8 cellular contexts compared by ENCODE assay signal in the genomic region with DNA sequence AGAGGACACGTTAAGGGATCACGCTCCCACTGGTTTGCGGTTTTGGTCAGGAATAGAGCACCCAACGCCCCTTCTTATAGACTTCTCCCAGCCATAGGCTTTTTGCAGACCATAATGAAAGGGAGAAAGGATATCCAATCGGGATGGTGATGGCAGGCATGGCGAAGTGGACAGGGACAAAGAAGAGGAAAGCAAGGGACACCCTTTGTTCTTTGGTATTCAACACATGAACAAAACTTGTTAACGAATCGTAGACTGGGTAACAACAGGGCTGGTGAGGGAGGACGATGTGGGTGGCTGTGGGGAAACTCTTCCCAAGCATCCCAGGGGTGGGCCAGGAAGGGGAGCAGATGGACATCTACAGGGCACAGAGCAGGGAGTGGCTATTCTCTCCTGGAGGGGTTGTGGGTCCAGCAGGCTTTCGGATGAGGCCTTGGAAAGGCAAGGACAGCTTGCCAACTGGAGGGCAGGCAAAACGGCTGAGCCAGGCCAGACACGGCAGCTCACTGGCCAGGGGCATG. TPM values are rescaled to one million over a fixed set of nuclear protein-coding genes. Genes with fewer than 3 reads are reported as not detected.
DNase-seq lines count a peak whose midpoint lies in the region; TF ChIP-seq lines count a peak whose summit lies in the region.

No MANE protein-coding gene starts in this region.

- H3K36me3 Mint-ChIP-seq in CD4-positive, alpha-beta memory T cell, result peaks cover 19 to 44% of the 10 kb centered on the region in 2 donors
- peaks cover 19% of the 10 kb centered on the region for H3K36me3 Mint-ChIP-seq in osteocyte (ENCODE audit: unreplicated experiment)

- H3F3A ChIP-seq in PC-9 (ENCODE audit: insufficient read depth, low read depth), result peaks cover 39% of the 10 kb centered on the region

- H3K27me3 Mint-ChIP-seq in CD4-positive, alpha-beta memory T cell, result peaks cover 2 to 4% of the 10 kb centered on the region in 2 donors
- no peaks in the 10 kb centered on the region for H3K27me3 Mint-ChIP-seq in osteocyte (ENCODE audit: unreplicated experiment)

- POLR2A ChIA-PET in CD4-positive, alpha-beta memory T cell (lab: Charles Lee; ENCODE audit: partially characterized antibody), result interaction anchor here (1.4 to 6.3 kb wide), 10 partner anchors 8 to 616 kb away, joined by 4 to 217 read pairs (median 40); partner anchors contain the start of genes AARS2, NFKBIE, SLC29A1 and SLC35B2
- POLR2A ChIA-PET in PC-9 (lab: Charles Lee; ENCODE audit: unreplicated experiment), result interaction anchor here (0.6 to 1.2 kb wide), 3 partner anchors 19 to 157 kb away, joined by 3 to 11 read pairs (median 4); no protein-coding TSS in a partner anchor

- peak overlapping the region; percentile 97 for H3K4me2 ChIP-seq in PC-9

- peaks cover 15% of the 10 kb centered on the region for H3K36me3 ChIP-seq in CD4-positive, alpha-beta memory T cell (ENCODE audit: insufficient read depth, low read length)
- H3K36me3 ChIP-seq in PC-9 (ENCODE audit: low read depth) (peaks cover 29% of the 10 kb centered on the region), esophagus (ENCODE audit: control insufficient read depth in 2 of 2, insufficient read depth in 2 of 2, low read length in 1 of 2) (peaks cover 5 to 9% of the 10 kb centered on the region in 2 donors)

- no peak for DNase-seq in CD4-positive, alpha-beta memory T cell
- DNase-seq in PC-9 (peak in 1 of 2 experiments; percentile 10), osteocyte (ENCODE audit: extremely low spot score, unreplicated experiment) (no peak), NCI-H1092 treated with DMSO at 0.1 percent for 48 hours (lab: John Stamatoyannopoulos, UW) (no peak), NCI-H2196 treated with DMSO at 0.1 percent for 48 hours (lab: John Stamatoyannopoulos, UW; ENCODE audit: unreplicated experiment) (no peak), NCI-H226 (no peak), NCI-H69 (lab: John Stamatoyannopoulos, UW) (no peak)

- H4K20me1 ChIP-seq in PC-9 (ENCODE audit: insufficient read depth), result peaks cover 34% of the 10 kb centered on the region

- TF ChIP-seq CTCF in PC-9 (conservative IDR thresholded peaks at IDR 0.05) (no peak), osteocyte (IDR thresholded peaks at IDR 0.05) (no peak)

- H3K4me1 Mint-ChIP-seq in CD4-positive, alpha-beta memory T cell, result peaks cover 24 to 50% (median 34%) of the 10 kb centered on the region in 4 donors
- peaks cover 31% of the 10 kb centered on the region for H3K4me1 Mint-ChIP-seq in osteocyte (ENCODE audit: unreplicated experiment)

- H3K4me3 Mint-ChIP-seq in CD4-positive, alpha-beta memory T cell, result peak overlapping the region; percentile 97 to 100 (median 99)
- H3K4me3 Mint-ChIP-seq in osteocyte (ENCODE audit: unreplicated experiment), result peak overlapping the region; percentile 93

- peaks cover 0 to 8% (median 0%) of the 10 kb centered on the region in 8 donors for H3K9me3 Mint-ChIP-seq in CD4-positive, alpha-beta memory T cell
- H3K9me3 Mint-ChIP-seq in osteocyte (ENCODE audit: unreplicated experiment), result no peaks in the 10 kb centered on the region

- peak overlapping the region; percentile 57 to 99 (median 95) for H3K27ac Mint-ChIP-seq in CD4-positive, alpha-beta memory T cell
- peak overlapping the region; percentile 62 for H3K27ac Mint-ChIP-seq in osteocyte (ENCODE audit: unreplicated experiment)

- no peaks in the 10 kb centered on the region for H3K9me2 ChIP-seq in PC-9 (ENCODE audit: insufficient read depth)

- no peaks in the 10 kb centered on the region for H3K27me3 ChIP-seq in CD4-positive, alpha-beta memory T cell (ENCODE audit: insufficient read depth, low read length)
- H3K27me3 ChIP-seq in PC-9 (ENCODE audit: insufficient read depth, low read depth), result no peaks in the 10 kb centered on the region
- H3K27me3 ChIP-seq in esophagus (ENCODE audit: control insufficient read depth in 1 of 2, insufficient read depth in 2 of 2, low read length in 2 of 2), result no peaks in the 10 kb centered on the region

- intact Hi-C loops in CD4-positive, alpha-beta memory T cell (cut with micrococcal nuclease), result loop anchor here (5.0 kb wide), 1 partner anchor 608 kb away; the partner anchor contains the start of gene MAD2L1BP
- intact Hi-C loops in PC-9 (cut with micrococcal nuclease; ENCODE audit: unreplicated experiment), result loop anchor here (5.0 kb wide), 1 partner anchor 128 kb away; no protein-coding TSS in a partner anchor

- peak overlapping the region; percentile 93 for H2AFZ ChIP-seq in PC-9

- H3K4me3 ChIP-seq in CD4-positive, alpha-beta memory T cell (ENCODE audit: low read length in 2 of 2), result peak overlapping the region in 1 of 2 donors; percentile 96
- H3K4me3 ChIP-seq in PC-9 (peak overlapping the region; percentile 98; the same call in 1 of the 2 replicates), esophagus (ENCODE audit: low read depth in 1 of 2, low read length in 2 of 2) (peak overlapping the region; percentile 67 to 88)

- peaks cover 33% of the 10 kb centered on the region for H3K4me1 ChIP-seq in CD4-positive, alpha-beta memory T cell (ENCODE audit: insufficient read depth, low read length)
- H3K4me1 ChIP-seq in PC-9 (replicated peaks; ENCODE audit: insufficient read depth) (peaks cover 22% of the 10 kb centered on the region), esophagus (ENCODE audit: control insufficient read depth in 2 of 2, insufficient read depth in 2 of 2, low read length in 1 of 2) (peaks cover 0 to 4% of the 10 kb centered on the region in 2 donors)

- CTCF ChIA-PET in CD4-positive, alpha-beta memory T cell (lab: Charles Lee; ENCODE audit: partially characterized antibody), result interaction anchor here (1.1 to 5.5 kb wide), 7 partner anchors 8 to 73 kb away, joined by 3 to 68 read pairs (median 11); partner anchors contain the start of genes SLC29A1 and SLC35B2
- CTCF ChIA-PET in PC-9 (lab: Charles Lee), result interaction anchor here (0.8 kb wide), 1 partner anchor 8 kb away, joined by 3 read pairs; no protein-coding TSS in a partner anchor

- peak overlapping the region; percentile 97 for H3K27ac ChIP-seq in CD4-positive, alpha-beta memory T cell (ENCODE audit: low read depth, low read length)
- no peak overlapping the region for H3K27ac ChIP-seq in PC-9
- H3K27ac ChIP-seq in esophagus (ENCODE audit: low read depth in 2 of 2, low read length in 1 of 2), result peak overlapping the region; percentile 97 to 100

- no peaks in the 10 kb centered on the region for H3K9me3 ChIP-seq in CD4-positive, alpha-beta memory T cell (ENCODE audit: control insufficient read depth in 1 of 2, low read length in 2 of 2)
- H3K9me3 ChIP-seq in PC-9 (ENCODE audit: insufficient read depth, low read depth) (no peaks in the 10 kb centered on the region), esophagus (ENCODE audit: control insufficient read depth in 2 of 2, insufficient read depth in 1 of 2, low read depth in 1 of 2, low read length in 1 of 2) (no peaks in the 10 kb centered on the region)

- H3K79me2 ChIP-seq in PC-9 (ENCODE audit: low read depth), result peaks cover 36% of the 10 kb centered on the region

- BruUV-seq in PC-9 (replicated peaks; lab: Mats Ljungman, UMichigan), result no TSS peak

- WGBS in esophagus, 2 donors, result 68 to 71% methylated on average over 12 of the region's 12 CpGs

RNA-seq across cellular contexts. Expression of gene HSP90AB1, which starts 1.4 kb away (rescaled TPM):
- 100 to 1,000 TPM; 303 to 324 TPM for total RNA-seq in CD4-positive, alpha-beta memory T cell
- polyA plus RNA-seq in CD4-positive, alpha-beta memory T cell, result 100 to 1,000 TPM; 384 to 432 TPM
- total RNA-seq in PC-9 (2021) (895 and 1,136 TPM in 2 replicates), osteocyte (509 and 527 TPM in 2 replicates)
- 100 to 1,000 TPM; 129 to 403 TPM for polyA plus RNA-seq in esophagus

RNA-seq across cellular contexts. Expression of gene SLC35B2, which starts 11.9 kb away (rescaled TPM):
- total RNA-seq in CD4-positive, alpha-beta memory T cell, result 10 to 100 TPM; 20.7 to 20.9 TPM
- polyA plus RNA-seq in CD4-positive, alpha-beta memory T cell, result 10 to 100 TPM; 41.6 to 65.3 TPM
- total RNA-seq in PC-9 (2021) (57.6 and 59.7 TPM in 2 replicates), osteocyte (77.0 and 88.4 TPM in 2 replicates)
- 10 to 100 TPM in 1 of 2 donors, 1 to 10 TPM in 1; 4.3 to 13.0 TPM for polyA plus RNA-seq in esophagus

RNA-seq across cellular contexts. Expression of gene NFKBIE, which starts 19.9 kb away (rescaled TPM):
- 10 to 100 TPM; 12.7 to 15.0 TPM for total RNA-seq in CD4-positive, alpha-beta memory T cell
- 1 to 10 TPM; 8.0 to 8.3 TPM for polyA plus RNA-seq in CD4-positive, alpha-beta memory T cell
- total RNA-seq in PC-9 (2021) (7.6 and 10.2 TPM in 2 replicates), osteocyte (11.1 and 13.1 TPM in 2 replicates)
- polyA plus RNA-seq in esophagus, result 1 to 10 TPM; 3.8 to 8.1 TPM

RNA-seq across cellular contexts. Expression of gene SLC29A1, which starts 22.1 kb away (rescaled TPM):
- total RNA-seq in CD4-positive, alpha-beta memory T cell, result 1 to 10 TPM; 2.1 to 3.1 TPM
- polyA plus RNA-seq in CD4-positive, alpha-beta memory T cell, result 1 to 10 TPM; 3.4 to 3.7 TPM
- total RNA-seq in PC-9 (2021) (45.3 and 46.9 TPM in 2 replicates), osteocyte (130 and 135 TPM in 2 replicates)
- polyA plus RNA-seq in esophagus, result 10 to 100 TPM; 11.6 to 18.5 TPM

RNA-seq across cellular contexts. Expression of gene TMEM151B, which starts 24.8 kb away (rescaled TPM):
- total RNA-seq in CD4-positive, alpha-beta memory T cell, result not detected
- polyA plus RNA-seq in CD4-positive, alpha-beta memory T cell, result not detected
- total RNA-seq in PC-9 (2021) (not detected in 2 replicates), osteocyte (0.08 TPM in 1 of 2 replicates, not detected in the other)
- under 1 TPM in 1 of 2 donors, not detected in 1; 0.06 TPM for polyA plus RNA-seq in esophagus
